Comparison of ENCODE assay signal across 8 cellular contexts in genomic region chr1:43994794-43995790, GRCh38. TPM values are rescaled to one million over a fixed set of nuclear protein-coding genes. Genes with fewer than 3 reads are reported as not detected.
DNase-seq lines count a peak whose midpoint lies in the region; ATAC-seq and TF ChIP-seq lines count a peak whose summit lies in the region.

No MANE protein-coding gene starts in this region.

- H2AFZ ChIP-seq in HCT116 (ENCODE audit: low read depth, low read length, poor library complexity, severe bottlenecking): no peak overlapping the region

- H3K79me2 ChIP-seq in HCT116 (ENCODE audit: insufficient read depth, low read length): no peaks in the 10 kb centered on the region

- no TSS peak for BruUV-seq in HCT116 (replicated peaks; lab: Mats Ljungman, UMichigan)

- no peaks in the 10 kb centered on the region for H3K27me3 ChIP-seq in HCT116 (ENCODE audit: insufficient read depth, low read length)
- H3K27me3 ChIP-seq in SJCRH30: no peaks in the 10 kb centered on the region
- no peaks in the 10 kb centered on the region for H3K27me3 ChIP-seq in iPS DF 6.9 (ENCODE audit: control insufficient read depth, insufficient read depth, low read length)
- no peaks in the 10 kb centered on the region for H3K27me3 ChIP-seq in gastrocnemius medialis

- ATAC-seq in HCT116 (peak; percentile 57), GM18502 (IDR thresholded peaks at IDR 0.05; ENCODE audit: poor library complexity, unreplicated experiment) (no peak), gastrocnemius medialis (no peak)

- intact Hi-C loops in HCT116 (cut with micrococcal nuclease): loop anchor here (1.0 to 2.0 kb wide), 2 partner anchors 41 to 52 kb away; no protein-coding TSS in a partner anchor
- intact Hi-C loops in gastrocnemius medialis (cut with DNase I; ENCODE audit: low total_unique reads): loop anchor here (5.0 kb wide), 1 partner anchor 37 kb away; the partner anchor contains the start of gene SLC6A9

- H4K20me1 ChIP-seq in HCT116 (ENCODE audit: insufficient read depth): no peaks in the 10 kb centered on the region

- POLR2A ChIA-PET in HCT116 (lab: Charles Lee): no interaction called here

- TF ChIP-seq CTCF in HCT116 (IDR thresholded peaks at IDR 0.05 in 2 of 3, conservative IDR thresholded peaks at IDR 0.05 in 1 of 3; ENCODE audit: borderline replicate concordance in 1 of 3, insufficient read depth in 1 of 3, low read depth in 2 of 3, low read length in 2 of 3): peak; percentile 54 to 64 (median 57)
- no peak for TF ChIP-seq CTCF in gastrocnemius medialis (IDR thresholded peaks at IDR 0.05 in 4 of 5, conservative IDR thresholded peaks at IDR 0.05 in 1 of 5)

- H3K9me3 ChIP-seq in HCT116 (ENCODE audit: control insufficient read depth in 1 of 2, insufficient read depth in 1 of 2, low read depth in 1 of 2, low read length in 2 of 2): no peaks in the 10 kb centered on the region
- no peaks in the 10 kb centered on the region for H3K9me3 ChIP-seq in SJCRH30 (replicated peaks)
- H3K9me3 ChIP-seq in iPS DF 6.9 (ENCODE audit: control insufficient read depth, insufficient read depth, low read length): no peaks in the 10 kb centered on the region
- no peaks in the 10 kb centered on the region for H3K9me3 ChIP-seq in gastrocnemius medialis

- DNase-seq in DMS114 treated with DMSO at 0.1 percent for 48 hours (lab: John Stamatoyannopoulos, UW; ENCODE audit: unreplicated experiment): peak; percentile 21
- no peak for DNase-seq in HCT116 (ENCODE audit: low read depth, low spot score)
- DNase-seq in SJCRH30: peak; percentile 55 to 60
- peak; percentile 45 for DNase-seq in iPS DF 6.9 (ENCODE audit: low read depth, low spot score)
- DNase-seq in OCI-M2 (lab: John Stamatoyannopoulos, UW; ENCODE audit: unreplicated experiment): no peak
- no peak for DNase-seq in G401 (ENCODE audit: low spot score)
- DNase-seq in gastrocnemius medialis: no peak

- peak overlapping the region; percentile 8; the same call in 1 of the 2 replicates for H3K27ac ChIP-seq in HCT116 (ENCODE audit: low read depth, low read length)
- no peak overlapping the region for H3K27ac ChIP-seq in SJCRH30
- no peak overlapping the region for H3K27ac ChIP-seq in iPS DF 6.9 (ENCODE audit: low read length)
- no peak overlapping the region for H3K27ac ChIP-seq in gastrocnemius medialis

- H3K4me3 ChIP-seq in HCT116 (replicated peaks in 1 of 2; ENCODE audit: low read depth in 1 of 2, low read length in 2 of 2) (no peak overlapping the region), SJCRH30 (no peak overlapping the region), iPS DF 6.9 (ENCODE audit: low read length) (no peak overlapping the region), gastrocnemius medialis (no peak overlapping the region)

- WGBS in iPS DF 6.9 (ENCODE audit: insufficient coverage, insufficient read length): no CpG with 5 or more reads among the region's 15 CpGs

- no peak overlapping the region for H3K9ac ChIP-seq in HCT116 (ENCODE audit: low read length)

- no peak for TF ChIP-seq POLR2A in HCT116 (IDR thresholded peaks at IDR 0.05; ENCODE audit: borderline replicate concordance, extremely low read depth, insufficient read depth, insufficient read length)
- TF ChIP-seq POLR2A in gastrocnemius medialis (IDR thresholded peaks at IDR 0.05): no peak

- RAD21 ChIA-PET in HCT116 (lab: Charles Lee; ENCODE audit: low non-redundant PET in 1 of 2, low total read pairs in 2 of 2, uncharacterized antibody in 2 of 2, unreplicated experiment in 2 of 2): interaction anchor here (0.9 to 1.0 kb wide), 2 partner anchors 53 to 232 kb away, joined by 3 read pairs; no protein-coding TSS in a partner anchor

- H3K36me3 ChIP-seq in HCT116 (ENCODE audit: control insufficient read depth in 1 of 2, insufficient read depth in 2 of 2, low read length in 2 of 2) (no peaks in the 10 kb centered on the region), SJCRH30 (no peaks in the 10 kb centered on the region), iPS DF 6.9 (ENCODE audit: control insufficient read depth, insufficient read depth, low read length) (no peaks in the 10 kb centered on the region), gastrocnemius medialis (no peaks in the 10 kb centered on the region)

- in situ Hi-C loops in G401 (cut with HindIII; ENCODE audit: low sequenced_read_pairs) (no loop called here), gastrocnemius medialis (cut with MboI; ENCODE audit: low sequenced_read_pairs in 4 of 4) (loop anchor here in 1 of 4 donors (10.0 kb wide), 1 partner anchor 50 kb away; no protein-coding TSS in a partner anchor)

- CTCF ChIA-PET in HCT116 (lab: Charles Lee): interaction anchor here (1.4 to 1.9 kb wide), 2 partner anchors 10 to 41 kb away, joined by 7 read pairs; no protein-coding TSS in a partner anchor

- H3K4me1 ChIP-seq in HCT116 (ENCODE audit: control insufficient read depth in 1 of 2, insufficient read depth in 2 of 2, low read length in 2 of 2): peaks cover 10 to 39% of the 10 kb centered on the region in 2 experiments
- peaks cover 9% of the 10 kb centered on the region for H3K4me1 ChIP-seq in SJCRH30
- H3K4me1 ChIP-seq in iPS DF 6.9 (ENCODE audit: control insufficient read depth, insufficient read depth, low read length): peaks cover 4% of the 10 kb centered on the region
- H3K4me1 ChIP-seq in gastrocnemius medialis: peaks cover 0 to 17% of the 10 kb centered on the region in 2 donors

- peak overlapping the region; percentile 46 for H3K4me2 ChIP-seq in HCT116 (ENCODE audit: low read length)

- H3K9me2 ChIP-seq in HCT116 (ENCODE audit: insufficient read depth): no peaks in the 10 kb centered on the region

- peak; percentile 64 for TF ChIP-seq RAD21 in HCT116 (IDR thresholded peaks at IDR 0.05; ENCODE audit: low read depth)

TF ChIP-seq in HCT116, 20 proteins besides CTCF, POLR2A, EP300 and RAD21:
- TF ChIP-seq EGR1 (IDR thresholded peaks at IDR 0.05; ENCODE audit: low read depth) (no peak), POLR2AphosphoS5 (IDR thresholded peaks at IDR 0.05; ENCODE audit: low read depth, low read length) (0 out of 2 replicates have a peak, but pooled peaks have one; percentile 24)

RNA-seq across cellular contexts. Expression of gene CCDC24, which starts 3.7 kb away (rescaled TPM):
- total RNA-seq in HCT116 (2021; ENCODE audit: unreplicated experiment): 23.3 TPM
- polyA plus RNA-seq in HCT116 (2012): 20.0 and 20.7 TPM in 2 replicates
- total RNA-seq in SJCRH30 (2014; rRNA removed; shearing (Covaris generic)): 0.85 and 1.6 TPM in 2 replicates
- total RNA-seq in G401 (2014; rRNA removed; shearing (Covaris generic)): 2.2 and 8.1 TPM in 2 replicates
- 1 to 10 TPM in 2 of 4 donors, under 1 TPM in 2; 0.73 to 2.9 (median 1.2) TPM for total RNA-seq in gastrocnemius medialis

RNA-seq across cellular contexts. Expression of gene B4GALT2, which starts 16.1 kb away (rescaled TPM):
- total RNA-seq in HCT116 (2021; ENCODE audit: unreplicated experiment) (76.8 TPM), gastrocnemius medialis (10 to 100 TPM; 63.5 to 97.8 (median 72.1) TPM)
- polyA plus RNA-seq in HCT116 (2012): 63.9 and 73.1 TPM in 2 replicates
- total RNA-seq in SJCRH30 (2014; rRNA removed; shearing (Covaris generic)): 65.9 and 67.4 TPM in 2 replicates
- total RNA-seq in G401 (2014; rRNA removed; shearing (Covaris generic)): 38.9 and 56.4 TPM in 2 replicates

RNA-seq across cellular contexts. Expression of gene ATP6V0B, which starts 20.3 kb away (rescaled TPM):
- total RNA-seq in HCT116 (2021; ENCODE audit: unreplicated experiment) (122 TPM), gastrocnemius medialis (100 to 1,000 TPM; 156 to 242 (median 195) TPM)
- 142 and 154 TPM in 2 replicates for polyA plus RNA-seq in HCT116 (2012)
- total RNA-seq in SJCRH30 (2014; rRNA removed; shearing (Covaris generic)): 89.7 and 109 TPM in 2 replicates
- total RNA-seq in G401 (2014; rRNA removed; shearing (Covaris generic)): 133 and 183 TPM in 2 replicates

RNA-seq across cellular contexts. Expression of gene DPH2, which starts 25.3 kb away (rescaled TPM):
- total RNA-seq in HCT116 (2021; ENCODE audit: unreplicated experiment) (53.2 TPM), gastrocnemius medialis (10 to 100 TPM; 53.1 to 68.3 (median 55.3) TPM)
- polyA plus RNA-seq in HCT116 (2012): 31.5 and 32.2 TPM in 2 replicates
- total RNA-seq in SJCRH30 (2014; rRNA removed; shearing (Covaris generic)): 45.4 and 47.9 TPM in 2 replicates
- total RNA-seq in G401 (2014; rRNA removed; shearing (Covaris generic)): 43.0 and 47.6 TPM in 2 replicates

RNA-seq across cellular contexts. Expression of gene SLC6A9, which starts 36.2 kb away (rescaled TPM):
- 12.8 TPM for total RNA-seq in HCT116 (2021; ENCODE audit: unreplicated experiment)
- 16.5 and 19.8 TPM in 2 replicates for polyA plus RNA-seq in HCT116 (2012)
- total RNA-seq in SJCRH30 (2014; rRNA removed; shearing (Covaris generic)): 0.51 and 0.63 TPM in 2 replicates
- 0.55 and 1.7 TPM in 2 replicates for total RNA-seq in G401 (2014; rRNA removed; shearing (Covaris generic))
- total RNA-seq in gastrocnemius medialis: under 1 TPM in 3 of 4 donors, not detected in 1; 0.16 to 0.63 (median 0.29) TPM

Comparison
In these comparisons a context has a peak if more than half of its experiments do, and no peak if none do; other contexts are left out.
1. DNase-seq: peak in DMS114 treated with DMSO at 0.1 percent for 48 hours (single experiment), SJCRH30 (2 of 2) and iPS DF 6.9 (single experiment); none in HCT116 (single experiment), OCI-M2 (single experiment), G401 (single experiment) and gastrocnemius medialis (0 of 2).
2. CTCF ChIP-seq: peak in HCT116 (3 of 3); none in gastrocnemius medialis (0 of 5).